Comparison of ENCODE assay signal across 1 cellular context in the genomic region with DNA sequence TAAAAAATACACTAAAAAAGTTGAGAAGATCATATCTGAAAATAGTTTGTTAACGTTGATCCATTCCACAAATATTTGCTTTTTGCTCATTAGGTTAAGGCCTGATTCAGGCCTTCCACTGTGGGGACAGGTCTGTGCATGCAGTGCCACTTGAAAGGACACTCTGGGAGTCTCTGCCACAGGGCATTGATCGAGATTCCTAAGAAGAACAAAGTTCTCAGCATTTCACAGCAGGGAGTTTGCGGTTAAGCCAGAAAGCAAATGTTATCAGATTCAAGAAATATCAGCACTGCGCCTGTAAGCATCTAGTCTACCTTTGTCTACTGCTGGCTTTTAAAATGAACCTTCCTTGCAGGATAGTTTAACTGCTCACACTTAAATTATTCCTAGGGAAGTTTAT.
TF ChIP-seq lines count a peak whose summit lies in the region.

No MANE protein-coding gene starts in this region.

TF ChIP-seq in GM23338, 12 proteins besides CTCF, POLR2A, EP300 and RAD21 (continued from another document):
- TF ChIP-seq, protein P1, sequence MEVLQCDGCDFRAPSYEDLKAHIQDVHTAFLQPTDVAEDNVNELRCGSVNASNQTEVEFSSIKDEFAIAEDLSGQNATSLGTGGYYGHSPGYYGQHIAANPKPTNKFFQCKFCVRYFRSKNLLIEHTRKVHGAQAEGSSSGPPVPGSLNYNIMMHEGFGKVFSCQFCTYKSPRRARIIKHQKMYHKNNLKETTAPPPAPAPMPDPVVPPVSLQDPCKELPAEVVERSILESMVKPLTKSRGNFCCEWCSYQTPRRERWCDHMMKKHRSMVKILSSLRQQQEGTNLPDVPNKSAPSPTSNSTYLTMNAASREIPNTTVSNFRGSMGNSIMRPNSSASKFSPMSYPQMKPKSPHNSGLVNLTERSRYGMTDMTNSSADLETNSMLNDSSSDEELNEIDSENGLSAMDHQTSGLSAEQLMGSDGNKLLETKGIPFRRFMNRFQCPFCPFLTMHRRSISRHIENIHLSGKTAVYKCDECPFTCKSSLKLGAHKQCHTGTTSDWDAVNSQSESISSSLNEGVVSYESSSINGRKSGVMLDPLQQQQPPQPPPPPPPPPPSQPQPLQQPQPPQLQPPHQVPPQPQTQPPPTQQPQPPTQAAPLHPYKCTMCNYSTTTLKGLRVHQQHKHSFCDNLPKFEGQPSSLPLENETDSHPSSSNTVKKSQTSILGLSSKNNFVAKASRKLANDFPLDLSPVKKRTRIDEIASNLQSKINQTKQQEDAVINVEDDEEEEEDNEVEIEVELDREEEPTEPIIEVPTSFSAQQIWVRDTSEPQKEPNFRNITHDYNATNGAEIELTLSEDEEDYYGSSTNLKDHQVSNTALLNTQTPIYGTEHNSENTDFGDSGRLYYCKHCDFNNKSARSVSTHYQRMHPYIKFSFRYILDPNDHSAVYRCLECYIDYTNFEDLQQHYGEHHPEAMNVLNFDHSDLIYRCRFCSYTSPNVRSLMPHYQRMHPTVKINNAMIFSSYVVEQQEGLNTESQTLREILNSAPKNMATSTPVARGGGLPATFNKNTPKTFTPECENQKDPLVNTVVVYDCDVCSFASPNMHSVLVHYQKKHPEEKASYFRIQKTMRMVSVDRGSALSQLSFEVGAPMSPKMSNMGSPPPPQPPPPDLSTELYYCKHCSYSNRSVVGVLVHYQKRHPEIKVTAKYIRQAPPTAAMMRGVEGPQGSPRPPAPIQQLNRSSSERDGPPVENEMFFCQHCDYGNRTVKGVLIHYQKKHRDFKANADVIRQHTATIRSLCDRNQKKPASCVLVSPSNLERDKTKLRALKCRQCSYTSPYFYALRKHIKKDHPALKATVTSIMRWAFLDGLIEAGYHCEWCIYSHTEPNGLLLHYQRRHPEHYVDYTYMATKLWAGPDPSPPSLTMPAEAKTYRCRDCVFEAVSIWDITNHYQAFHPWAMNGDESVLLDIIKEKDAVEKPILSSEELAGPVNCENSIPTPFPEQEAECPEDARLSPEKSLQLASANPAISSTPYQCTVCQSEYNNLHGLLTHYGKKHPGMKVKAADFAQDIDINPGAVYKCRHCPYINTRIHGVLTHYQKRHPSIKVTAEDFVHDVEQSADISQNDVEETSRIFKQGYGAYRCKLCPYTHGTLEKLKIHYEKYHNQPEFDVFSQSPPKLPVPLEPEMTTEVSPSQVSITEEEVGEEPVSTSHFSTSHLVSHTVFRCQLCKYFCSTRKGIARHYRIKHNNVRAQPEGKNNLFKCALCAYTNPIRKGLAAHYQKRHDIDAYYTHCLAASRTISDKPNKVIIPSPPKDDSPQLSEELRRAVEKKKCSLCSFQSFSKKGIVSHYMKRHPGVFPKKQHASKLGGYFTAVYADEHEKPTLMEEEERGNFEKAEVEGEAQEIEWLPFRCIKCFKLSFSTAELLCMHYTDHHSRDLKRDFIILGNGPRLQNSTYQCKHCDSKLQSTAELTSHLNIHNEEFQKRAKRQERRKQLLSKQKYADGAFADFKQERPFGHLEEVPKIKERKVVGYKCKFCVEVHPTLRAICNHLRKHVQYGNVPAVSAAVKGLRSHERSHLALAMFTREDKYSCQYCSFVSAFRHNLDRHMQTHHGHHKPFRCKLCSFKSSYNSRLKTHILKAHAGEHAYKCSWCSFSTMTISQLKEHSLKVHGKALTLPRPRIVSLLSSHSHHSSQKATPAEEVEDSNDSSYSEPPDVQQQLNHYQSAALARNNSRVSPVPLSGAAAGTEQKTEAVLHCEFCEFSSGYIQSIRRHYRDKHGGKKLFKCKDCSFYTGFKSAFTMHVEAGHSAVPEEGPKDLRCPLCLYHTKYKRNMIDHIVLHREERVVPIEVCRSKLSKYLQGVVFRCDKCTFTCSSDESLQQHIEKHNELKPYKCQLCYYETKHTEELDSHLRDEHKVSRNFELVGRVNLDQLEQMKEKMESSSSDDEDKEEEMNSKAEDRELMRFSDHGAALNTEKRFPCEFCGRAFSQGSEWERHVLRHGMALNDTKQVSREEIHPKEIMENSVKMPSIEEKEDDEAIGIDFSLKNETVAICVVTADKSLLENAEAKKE (CRISPR knock-in tag; IDR thresholded peaks at IDR 0.05): no peak
- TF ChIP-seq EZH2phosphoT487 (IDR thresholded peaks at IDR 0.05; ENCODE audit: unreplicated experiment): no peak
